ENCODE assay signal across 8 cellular contexts in genomic region chr4:145909331-145909730, GRCh38. TPM values are rescaled to one million over a fixed set of nuclear protein-coding genes. Genes with fewer than 3 reads are reported as not detected.
A peak's percentile ranks its signal among the peaks of the same experiment; 100 is the strongest.
DNase-seq lines count a peak whose midpoint lies in the region; ATAC-seq and TF ChIP-seq lines count a peak whose summit lies in the region.

No MANE protein-coding gene starts in this region.

- no peaks in the 10 kb centered on the region for H3K36me3 ChIP-seq in endodermal cell (ENCODE audit: control insufficient read depth, insufficient read depth, low read length)

- peaks cover 20% of the 10 kb centered on the region for H3K4me1 ChIP-seq in endodermal cell (ENCODE audit: control insufficient read depth, insufficient read depth, low read length)

- H3K27ac ChIP-seq in endodermal cell (ENCODE audit: low read depth, low read length), result no peak overlapping the region

- no peaks in the 10 kb centered on the region for H3K9me3 Mint-ChIP-seq in Calu3 (ENCODE audit: low read depth, unreplicated experiment)
- H3K9me3 Mint-ChIP-seq in endodermal cell, result no peaks in the 10 kb centered on the region
- no peaks in the 10 kb centered on the region for H3K9me3 Mint-ChIP-seq in activated CD8-positive, alpha-beta T cell treated with anti-CD3 and anti-CD28 coated beads for 36 hours

- H3K4me1 Mint-ChIP-seq in Calu3 (ENCODE audit: low read depth, unreplicated experiment), result peaks cover 41% of the 10 kb centered on the region
- peaks cover 52% of the 10 kb centered on the region for H3K4me1 Mint-ChIP-seq in endodermal cell
- H3K4me1 Mint-ChIP-seq in activated CD8-positive, alpha-beta T cell treated with anti-CD3 and anti-CD28 coated beads for 36 hours (ENCODE audit: low read depth), result peaks cover 62% of the 10 kb centered on the region

- no peak for ATAC-seq in activated CD8-positive, alpha-beta T cell treated with anti-CD3 and anti-CD28 coated beads for 36 hours

- TF ChIP-seq CTCF in Calu3 (IDR thresholded peaks at IDR 0.05; ENCODE audit: unreplicated experiment), result no peak
- no peak for TF ChIP-seq CTCF in endodermal cell (conservative IDR thresholded peaks at IDR 0.05)
- TF ChIP-seq CTCF in activated CD8-positive, alpha-beta T cell treated with anti-CD3 and anti-CD28 coated beads for 36 hours (IDR thresholded peaks at IDR 0.05), result no peak

- H3K9ac ChIP-seq in endodermal cell (ENCODE audit: extremely low read depth, low read length, poor library complexity, severe bottlenecking), result no peak overlapping the region

- H3K27me3 ChIP-seq in endodermal cell (ENCODE audit: control insufficient read depth, insufficient read depth, low read length, poor library complexity, severe bottlenecking), result no peaks in the 10 kb centered on the region

- POLR2A ChIA-PET in activated CD8-positive, alpha-beta T cell treated with anti-CD3 and anti-CD28 coated beads for 36 hours (lab: Charles Lee), result no interaction called here

- H3K9me3 ChIP-seq in endodermal cell (ENCODE audit: control insufficient read depth, low read length), result no peaks in the 10 kb centered on the region

- WGBS in endodermal cell (ENCODE audit: insufficient coverage in 1 of 2, insufficient read length in 1 of 2), 2 experiments, result 72 to 74% methylated on average over 6 of the region's 6 CpGs

- DNase-seq in Calu3 (peak; percentile 85), endodermal cell (peak; percentile 95), mucosa of gallbladder (ENCODE audit: low spot score) (peak; percentile 90), posterior vena cava (ENCODE audit: low spot score) (no peak), NCI-H128 (lab: John Stamatoyannopoulos, UW; ENCODE audit: unreplicated experiment) (no peak)
- no peak for DNase-seq in stimulated activated CD4-positive, alpha-beta T cell treated with anti-CD3 and anti-CD28 coated beads, Interleukin-4, amount 100 ng/mL, for 1 hour
- no peak for DNase-seq in activated CD8-positive, alpha-beta T cell treated with anti-CD3 and anti-CD28 coated beads for 36 hours

- no peak for TF ChIP-seq EP300 in Ishikawa (IDR thresholded peaks at IDR 0.05; ENCODE audit: borderline replicate concordance)

- H3K4me3 Mint-ChIP-seq in Calu3 (ENCODE audit: low read depth, unreplicated experiment), result peak overlapping the region; percentile 80
- H3K4me3 Mint-ChIP-seq in endodermal cell, result no peak overlapping the region
- no peak overlapping the region for H3K4me3 Mint-ChIP-seq in activated CD8-positive, alpha-beta T cell treated with anti-CD3 and anti-CD28 coated beads for 36 hours

- TF ChIP-seq RAD21 in Ishikawa (IDR thresholded peaks at IDR 0.05; ENCODE audit: low read depth), result no peak

- H3K36me3 Mint-ChIP-seq in Calu3 (ENCODE audit: insufficient read depth, unreplicated experiment) (peaks cover 10% of the 10 kb centered on the region), endodermal cell (ENCODE audit: low read depth) (no peaks in the 10 kb centered on the region)
- H3K36me3 Mint-ChIP-seq in activated CD8-positive, alpha-beta T cell treated with anti-CD3 and anti-CD28 coated beads for 36 hours (ENCODE audit: low read depth), result peaks cover 32% of the 10 kb centered on the region

- no peak overlapping the region for H3K4me3 ChIP-seq in endodermal cell (ENCODE audit: low read length)

- H3K27ac Mint-ChIP-seq in Calu3 (ENCODE audit: unreplicated experiment) (peak overlapping the region; percentile 74), endodermal cell (peak overlapping the region; percentile 31)
- no peak overlapping the region for H3K27ac Mint-ChIP-seq in activated CD8-positive, alpha-beta T cell treated with anti-CD3 and anti-CD28 coated beads for 36 hours

- BruUV-seq in Calu3 (replicated peaks; lab: Mats Ljungman, UMichigan), result no TSS peak

- H3K27me3 Mint-ChIP-seq in Calu3 (ENCODE audit: unreplicated experiment) (no peaks in the 10 kb centered on the region), endodermal cell (ENCODE audit: insufficient read depth) (peaks cover 2% of the 10 kb centered on the region)
- no peaks in the 10 kb centered on the region for H3K27me3 Mint-ChIP-seq in activated CD8-positive, alpha-beta T cell treated with anti-CD3 and anti-CD28 coated beads for 36 hours

- CTCF ChIA-PET in Calu3 (lab: Charles Lee), result no interaction called here
- CTCF ChIA-PET in activated CD8-positive, alpha-beta T cell treated with anti-CD3 and anti-CD28 coated beads for 36 hours (lab: Charles Lee), result no interaction called here

- intact Hi-C loops in Calu3 (cut with micrococcal nuclease; ENCODE audit: unreplicated experiment), result no loop called here
- intact Hi-C loops in posterior vena cava (cut with DNase I), result loop anchor here in 1 of 2 donors (5.0 kb wide), 1 partner anchor 457 kb away; no protein-coding TSS in a partner anchor
- intact Hi-C loops in activated CD8-positive, alpha-beta T cell treated with anti-CD3 and anti-CD28 coated beads for 36 hours (cut with micrococcal nuclease), result no loop called here

TF ChIP-seq in Ishikawa, 13 proteins besides CTCF, POLR2A, EP300 and RAD21:
- TF ChIP-seq TCF12 (IDR thresholded peaks at IDR 0.05; ENCODE audit: low read depth) (no peak), CREB1 (IDR thresholded peaks at IDR 0.05; ENCODE audit: low read depth) (no peak), USF1 (IDR thresholded peaks at IDR 0.05) (0 out of 2 replicates have a peak, but pooled peaks have one; percentile 16)

RNA-seq across cellular contexts. Expression of gene ZNF827, which starts 29.3 kb away (rescaled TPM):
- total RNA-seq in Calu3 (2022) (23.8 and 26.2 TPM in 2 replicates), endodermal cell (10 to 100 TPM; 33.0 to 34.9 TPM), mucosa of gallbladder (20.3 TPM), posterior vena cava (10 to 100 TPM; 11.3 to 11.9 TPM)
- polyA plus RNA-seq in endodermal cell (2013, experiment 1 of 2), result 22.4 TPM
- polyA plus RNA-seq in endodermal cell (2013, experiment 2 of 2), result 21.8 TPM
- 10 to 100 TPM; 28.4 to 31.1 TPM for total RNA-seq in activated CD8-positive, alpha-beta T cell treated with anti-CD3 and anti-CD28 coated beads for 36 hours

Comparison
In these comparisons a context has a peak if more than half of its experiments do, and no peak if none do; other contexts are left out.
1. DNase-seq: peak in Calu3 (single experiment), endodermal cell (single experiment) and mucosa of gallbladder (single experiment); none in stimulated activated CD4-positive, alpha-beta T cell treated with anti-CD3 and anti-CD28 coated beads, Interleukin-4, amount 100 ng/mL, for 1 hour (single experiment), posterior vena cava (single experiment), NCI-H128 (single experiment) and activated CD8-positive, alpha-beta T cell treated with anti-CD3 and anti-CD28 coated beads for 36 hours (single experiment).